ENCODE assay signal across 9 cellular contexts in genomic region chr14:32932921-32933622, GRCh38. TPM values are rescaled to one million over a fixed set of nuclear protein-coding genes. Genes with fewer than 3 reads are reported as not detected.
DNase-seq lines count a peak whose midpoint lies in the region; ATAC-seq, FAIRE-seq and TF ChIP-seq lines count a peak whose summit lies in the region.
"Had no signal": no experiment of that assay in that cellular context is flagged by ENCODE, and none has a peak within 500 bp of the region (broad histone marks: within the 10 kb centered on the region; RNA-seq: fewer than 3 reads in every experiment).

No MANE protein-coding gene starts in this region.

- H4K20me1 ChIP-seq in HepG2 (ENCODE audit: insufficient read depth, low read length), result no peaks in the 10 kb centered on the region; the same call in 1 of the 2 replicates

- ATAC-seq in HepG2 (peak; percentile 12; the same call in 2 of the 3 replicates), GM18520 (IDR thresholded peaks at IDR 0.05; ENCODE audit: unreplicated experiment) (no peak)
- ATAC-seq in stimulated activated effector memory CD8-positive, alpha-beta T cell treated with anti-CD3 and anti-CD28 coated beads, Interleukin-12 subunit alpha, Interleukin-12 subunit beta, amount 100 ng/mL, for 72 hours, result peak; percentile 26
- no peak for ATAC-seq in activated naive CD4-positive, alpha-beta T cell treated with anti-CD3 and anti-CD28 coated beads, Interleukin-2, amount 50 U/mL, for 72 hours
- ATAC-seq: K562 had no signal

- H3K9ac ChIP-seq in HepG2 (ENCODE audit: insufficient read depth, low read depth, low read length), result no peak overlapping the region

- H3K79me2 ChIP-seq in HepG2 (ENCODE audit: insufficient read depth, low read length), result no peaks in the 10 kb centered on the region

- H3K4me2 ChIP-seq in HepG2 (ENCODE audit: low read depth, low read length), result no peak overlapping the region

- no peak overlapping the region for H3K27ac Mint-ChIP-seq in stimulated activated effector memory CD8-positive, alpha-beta T cell treated with anti-CD3 and anti-CD28 coated beads, Interleukin-12 subunit alpha, Interleukin-12 subunit beta, amount 100 ng/mL, for 72 hours
- no peak overlapping the region for H3K27ac Mint-ChIP-seq in activated naive CD4-positive, alpha-beta T cell treated with anti-CD3 and anti-CD28 coated beads, Interleukin-2, amount 50 U/mL, for 72 hours

- H3K4me1 ChIP-seq in HepG2 (ENCODE audit: insufficient read depth, low read length), result no peaks in the 10 kb centered on the region

- peaks cover 14 to 63% of the 10 kb centered on the region in 2 experiments for H3K27me3 ChIP-seq in HepG2 (ENCODE audit: control insufficient read depth in 1 of 2, insufficient read depth in 2 of 2, low read length in 2 of 2)

- H3K36me3 ChIP-seq in HepG2 (replicated peaks in 1 of 2; ENCODE audit: control insufficient read depth in 1 of 2, insufficient read depth in 2 of 2, low read length in 2 of 2), result no peaks in the 10 kb centered on the region

- CTCF ChIA-PET in HepG2 (lab: Yijun Ruan, JAX; ENCODE audit: low intra/inter-chr PET ratio, low total read pairs), result no interaction called here

- intact Hi-C loops in HepG2 (cut with micrococcal nuclease; ENCODE audit: unreplicated experiment), result no loop called here

- H3K4me1 Mint-ChIP-seq in stimulated activated effector memory CD8-positive, alpha-beta T cell treated with anti-CD3 and anti-CD28 coated beads, Interleukin-12 subunit alpha, Interleukin-12 subunit beta, amount 100 ng/mL, for 72 hours, result peaks cover 1% of the 10 kb centered on the region

- no peak for TF ChIP-seq CTCF in HepG2 (CRISPR knock-in tag; IDR thresholded peaks at IDR 0.05)

- WGBS in HepG2 (ENCODE audit: low lambda C conversion rate), result 43% methylated on average over 53 of the region's 57 CpGs

- TF ChIP-seq RAD21 in HepG2 (CRISPR knock-in tag; IDR thresholded peaks at IDR 0.05), result no peak

- peaks cover 2% of the 10 kb centered on the region for H3K9me3 Mint-ChIP-seq in stimulated activated effector memory CD8-positive, alpha-beta T cell treated with anti-CD3 and anti-CD28 coated beads, Interleukin-12 subunit alpha, Interleukin-12 subunit beta, amount 100 ng/mL, for 72 hours
- H3K9me3 Mint-ChIP-seq in activated naive CD4-positive, alpha-beta T cell treated with anti-CD3 and anti-CD28 coated beads, Interleukin-2, amount 50 U/mL, for 72 hours, result no peaks in the 10 kb centered on the region

- BruUV-seq in HepG2 (replicated peaks; lab: Mats Ljungman, UMichigan), result no TSS peak

- POLR2A ChIA-PET in HepG2 (lab: Yijun Ruan, JAX), result no interaction called here

- H3K4me3 ChIP-seq in HepG2 (replicated peaks in 1 of 3; ENCODE audit: insufficient read depth in 1 of 3, low read depth in 2 of 3, low read length in 3 of 3), result no peak overlapping the region
- H3K4me3 ChIP-seq: K562 had no signal

- H3K4me3 Mint-ChIP-seq in stimulated activated effector memory CD8-positive, alpha-beta T cell treated with anti-CD3 and anti-CD28 coated beads, Interleukin-12 subunit alpha, Interleukin-12 subunit beta, amount 100 ng/mL, for 72 hours, result no peak overlapping the region

- no peaks in the 10 kb centered on the region for H3K36me3 Mint-ChIP-seq in stimulated activated effector memory CD8-positive, alpha-beta T cell treated with anti-CD3 and anti-CD28 coated beads, Interleukin-12 subunit alpha, Interleukin-12 subunit beta, amount 100 ng/mL, for 72 hours
- peaks cover 0 to 22% of the 10 kb centered on the region in 2 donors for H3K36me3 Mint-ChIP-seq in activated naive CD4-positive, alpha-beta T cell treated with anti-CD3 and anti-CD28 coated beads, Interleukin-2, amount 50 U/mL, for 72 hours

- no peak for TF ChIP-seq POLR2A in HepG2 (IDR thresholded peaks at IDR 0.05; ENCODE audit: insufficient read depth in 1 of 2, low read depth in 2 of 2, low read length in 2 of 2)

- in situ Hi-C loops in HepG2 (cut with HindIII; ENCODE audit: extremely low pct_ligation_motif_present, low pct_unique_long_range_greater_than_20kb), result no loop called here

- FAIRE-seq in HepG2 (lab: Jason Lieb, UNC), result no peak
- FAIRE-seq: K562 had no signal

- H3K9me3 ChIP-seq in HepG2 (ENCODE audit: low read length), result no peaks in the 10 kb centered on the region

- DNase-seq in HK-2 (ENCODE audit: unreplicated experiment) (peak; percentile 14), ecto neural progenitor cell (ENCODE audit: low spot score) (peak; percentile 81), HepG2 (ENCODE audit: low spot score) (no peak), NCI-H69 (lab: John Stamatoyannopoulos, UW) (no peak), NOMO-1 treated with dmso at 0.1 percent for 144 hours (lab: John Stamatoyannopoulos, UW; ENCODE audit: unreplicated experiment) (no peak)
- no peak for DNase-seq in stimulated activated effector memory CD8-positive, alpha-beta T cell treated with anti-CD3 and anti-CD28 coated beads, Interleukin-12 subunit alpha, Interleukin-12 subunit beta, amount 100 ng/mL, for 72 hours (ENCODE audit: low spot score in 2 of 2)
- DNase-seq in activated naive CD4-positive, alpha-beta T cell treated with anti-CD3 and anti-CD28 coated beads, Interleukin-2, amount 50 U/mL, for 72 hours (ENCODE audit: low spot score in 2 of 2), result no peak

- H3K27ac ChIP-seq in HepG2 (ENCODE audit: extremely low read length, insufficient read depth, low read length), result no peak overlapping the region

- no peak overlapping the region for H2AFZ ChIP-seq in HepG2 (ENCODE audit: low read length)

- TF ChIP-seq EP300 in HepG2 (IDR thresholded peaks at IDR 0.05; ENCODE audit: low read depth in 2 of 2, low read length in 2 of 2) (no peak), HepG2 (CRISPR knock-in tag; IDR thresholded peaks at IDR 0.05; ENCODE audit: borderline replicate concordance) (no peak)

TF ChIP-seq in HepG2, 621 proteins besides CTCF, POLR2A, EP300 and RAD21 (continues in another document):
- TF ChIP-seq AKAP8 (CRISPR knock-in tag; IDR thresholded peaks at IDR 0.05), result no peak
- no peak for TF ChIP-seq NBN (conservative IDR thresholded peaks at IDR 0.05)
- no peak for TF ChIP-seq ZNF253 (CRISPR knock-in tag; IDR thresholded peaks at IDR 0.05; ENCODE audit: borderline replicate concordance)
- no peak for TF ChIP-seq U2AF1 (optimal IDR thresholded peaks at IDR 0.05; ENCODE audit: low read depth, low read length)
- TF ChIP-seq PCBP2 (optimal IDR thresholded peaks at IDR 0.05; ENCODE audit: low read depth, low read length, poor library complexity, severe bottlenecking), result no peak
- TF ChIP-seq SMAD1 (CRISPR knock-in tag; IDR thresholded peaks at IDR 0.05; ENCODE audit: borderline replicate concordance, low read depth), result no peak

RNA-seq across cellular contexts. Expression of gene NPAS3, which starts 5.6 kb away (rescaled TPM):
- total RNA-seq in HepG2 (2016; rRNA removed; fragmentation: Illumina TruSeq; extraction: Trizol), result not detected in 2 replicates
- not detected in 2 replicates for total RNA-seq in HepG2 (2016; cell fraction: cytosol; rRNA removed; fragmentation: Illumina TruSeq; extraction: Trizol; ENCODE audit: low read depth)
- total RNA-seq in HepG2 (2016; cell fraction: insoluble cytoplasmic fraction; rRNA removed; fragmentation: Illumina TruSeq; extraction: Trizol), result not detected in 2 replicates
- not detected in 2 replicates for total RNA-seq in HepG2 (2016; cell fraction: membrane; rRNA removed; fragmentation: Illumina TruSeq; extraction: Trizol)
- not detected in 2 replicates for total RNA-seq in HepG2 (2016; cell fraction: nucleus; rRNA removed; fragmentation: Illumina TruSeq; extraction: Trizol)
- not detected in 2 replicates for polyA plus RNA-seq in HepG2 (2011; rRNA removed)
- not detected in 2 replicates for polyA plus RNA-seq in HepG2 (2011; cell fraction: cytosol; rRNA removed)
- polyA plus RNA-seq in HepG2 (2011; cell fraction: nucleus; rRNA removed), result not detected in 2 replicates
- not detected in 2 replicates for polyA plus RNA-seq in HepG2 (2012)
- not detected in 2 replicates for polyA plus RNA-seq in HepG2 (2016; cell fraction: cytosol; fragmentation: Illumina TruSeq; extraction: Trizol; ENCODE audit: low read depth)
- polyA plus RNA-seq in HepG2 (2016; cell fraction: insoluble cytoplasmic fraction; fragmentation: Illumina TruSeq; extraction: Trizol; ENCODE audit: low read depth), result not detected in 2 replicates
- not detected in 2 replicates for polyA plus RNA-seq in HepG2 (2016; cell fraction: membrane; fragmentation: Illumina TruSeq; extraction: Trizol; ENCODE audit: low read depth)
- not detected in 2 replicates for polyA plus RNA-seq in HepG2 (2016; cell fraction: nucleus; fragmentation: Illumina TruSeq; extraction: Trizol; ENCODE audit: insufficient read depth, low read depth)
- not detected in 2 replicates for polyA minus RNA-seq in HepG2 (2011; rRNA and poly(A)+ RNA removed; ENCODE audit: low replicate concordance)
- not detected in 2 replicates for polyA minus RNA-seq in HepG2 (2011; cell fraction: cytosol; rRNA and poly(A)+ RNA removed)
- not detected in 2 replicates for polyA minus RNA-seq in HepG2 (2011; cell fraction: nucleus; rRNA and poly(A)+ RNA removed)
- not detected for total RNA-seq in activated naive CD4-positive, alpha-beta T cell treated with anti-CD3 and anti-CD28 coated beads, Interleukin-2, amount 50 U/mL, for 72 hours
- total RNA-seq: K562 had no signal

Comparison
In these comparisons a context has a peak if more than half of its experiments do, and no peak if none do; other contexts are left out.
1. DNase-seq: peak in HK-2 (single experiment) and ecto neural progenitor cell (single experiment); none in HepG2 (single experiment), stimulated activated effector memory CD8-positive, alpha-beta T cell treated with anti-CD3 and anti-CD28 coated beads, Interleukin-12 subunit alpha, Interleukin-12 subunit beta, amount 100 ng/mL, for 72 hours (0 of 2), NCI-H69 (single experiment), activated naive CD4-positive, alpha-beta T cell treated with anti-CD3 and anti-CD28 coated beads, Interleukin-2, amount 50 U/mL, for 72 hours (0 of 2) and NOMO-1 treated with dmso at 0.1 percent for 144 hours (single experiment).
2. ATAC-seq: peak in HepG2 (single experiment) and stimulated activated effector memory CD8-positive, alpha-beta T cell treated with anti-CD3 and anti-CD28 coated beads, Interleukin-12 subunit alpha, Interleukin-12 subunit beta, amount 100 ng/mL, for 72 hours (single experiment); none in activated naive CD4-positive, alpha-beta T cell treated with anti-CD3 and anti-CD28 coated beads, Interleukin-2, amount 50 U/mL, for 72 hours (0 of 2) and GM18520 (single experiment).